Comparison of ENCODE assay signal across 8 cellular contexts in genomic region chr3:9914559-9915251, GRCh38. TPM values are rescaled to one million over a fixed set of nuclear protein-coding genes. Genes with fewer than 3 reads are reported as not detected.
DNase-seq lines count a peak whose midpoint lies in the region; ATAC-seq and TF ChIP-seq lines count a peak whose summit lies in the region.

No MANE protein-coding gene starts in this region.

- no peaks in the 10 kb centered on the region for H3K9me3 Mint-ChIP-seq in activated T-helper 17 cell treated with anti-CD3 and anti-CD28 coated beads, Interleukin-2, amount 50 U/mL, for 72 hours
- H3K9me3 Mint-ChIP-seq in memory B cell, result no peaks in the 10 kb centered on the region

- H3K4me3 ChIP-seq in cardiac muscle cell (peak overlapping the region; percentile 27), uterus (peak overlapping the region; percentile 58 to 85)

- H3K4me1 Mint-ChIP-seq in activated T-helper 17 cell treated with anti-CD3 and anti-CD28 coated beads, Interleukin-2, amount 50 U/mL, for 72 hours, result peaks cover 15% of the 10 kb centered on the region
- peaks cover 9% of the 10 kb centered on the region for H3K4me1 Mint-ChIP-seq in memory B cell

- H3K27ac Mint-ChIP-seq in activated T-helper 17 cell treated with anti-CD3 and anti-CD28 coated beads, Interleukin-2, amount 50 U/mL, for 72 hours, result no peak overlapping the region
- no peak overlapping the region for H3K27ac Mint-ChIP-seq in memory B cell

- TF ChIP-seq CTCF in cardiac muscle cell (IDR thresholded peaks at IDR 0.05; ENCODE audit: low read depth, low read length), result no peak
- TF ChIP-seq CTCF in uterus (IDR thresholded peaks at IDR 0.05), result no peak

- no peaks in the 10 kb centered on the region for H3K36me3 ChIP-seq in cardiac muscle cell
- no peaks in the 10 kb centered on the region for H3K36me3 ChIP-seq in uterus

- peaks cover 15% of the 10 kb centered on the region for H3K36me3 Mint-ChIP-seq in activated T-helper 17 cell treated with anti-CD3 and anti-CD28 coated beads, Interleukin-2, amount 50 U/mL, for 72 hours (ENCODE audit: low read depth)
- no peaks in the 10 kb centered on the region for H3K36me3 Mint-ChIP-seq in memory B cell

- H3K27ac ChIP-seq in cardiac muscle cell (peak overlapping the region; percentile 44), uterus (peak overlapping the region; percentile 90 to 93)

- TF ChIP-seq POLR2A in uterus (IDR thresholded peaks at IDR 0.05), result no peak

- ATAC-seq in activated T-helper 17 cell treated with anti-CD3 and anti-CD28 coated beads, Interleukin-2, amount 50 U/mL, for 72 hours (replicated peaks), result no peak
- ATAC-seq in memory B cell (ENCODE audit: low read depth) (peak; percentile 11), HG03139 (IDR thresholded peaks at IDR 0.05; ENCODE audit: unreplicated experiment) (no peak)

- no peak for DNase-seq in cardiac muscle cell (ENCODE audit: low read depth in 1 of 2, low spot score in 1 of 2)
- no peak for DNase-seq in cardiac septum (ENCODE audit: low spot score)
- DNase-seq in memory B cell (ENCODE audit: low spot score in 2 of 2), result no peak
- no peak for DNase-seq in uterus
- no peak for DNase-seq in hippocampal formation (lab: John Stamatoyannopoulos, UW)
- DNase-seq in GM03348 (ENCODE audit: low spot score), result no peak

- peak overlapping the region; percentile 26 for H3K4me3 Mint-ChIP-seq in activated T-helper 17 cell treated with anti-CD3 and anti-CD28 coated beads, Interleukin-2, amount 50 U/mL, for 72 hours
- peak overlapping the region; percentile 77 for H3K4me3 Mint-ChIP-seq in memory B cell

- peaks cover 19% of the 10 kb centered on the region for H3K4me1 ChIP-seq in cardiac muscle cell (ENCODE audit: low read depth)
- peaks cover 4 to 14% of the 10 kb centered on the region in 2 donors for H3K4me1 ChIP-seq in uterus

- H3K27me3 ChIP-seq in cardiac muscle cell (no peaks in the 10 kb centered on the region), uterus (no peaks in the 10 kb centered on the region)

- no peaks in the 10 kb centered on the region for H3K27me3 Mint-ChIP-seq in activated T-helper 17 cell treated with anti-CD3 and anti-CD28 coated beads, Interleukin-2, amount 50 U/mL, for 72 hours
- H3K27me3 Mint-ChIP-seq in memory B cell, result peaks cover 3% of the 10 kb centered on the region

- H3K9me3 ChIP-seq in cardiac muscle cell (ENCODE audit: low read depth) (no peaks in the 10 kb centered on the region), uterus (no peaks in the 10 kb centered on the region)

- intact Hi-C loops in cardiac septum (cut with DNase I), result loop anchor here (2.0 to 10.0 kb wide), 2 partner anchors 24 to 70 kb away; partner anchors contain the start of genes JAGN1 and RPUSD3
- intact Hi-C loops in uterus (cut with DNase I; ENCODE audit: low total_unique reads), result loop anchor here (10.0 kb wide), 1 partner anchor 50 kb away; no protein-coding TSS in a partner anchor

RNA-seq across cellular contexts. Expression of gene IL17RC, which starts 2.2 kb away (rescaled TPM):
- total RNA-seq in cardiac muscle cell (33.7 and 49.2 TPM in 2 replicates), cardiac septum (20.4 TPM), uterus (10 to 100 TPM in 3 of 4 donors, 1 to 10 TPM in 1; 9.7 to 63.7 (median 33.9) TPM)
- 59.8 and 61.2 TPM in 2 replicates for polyA plus RNA-seq in cardiac muscle cell
- 1 to 10 TPM; 1.2 to 3.5 TPM for total RNA-seq in activated T-helper 17 cell treated with anti-CD3 and anti-CD28 coated beads, Interleukin-2, amount 50 U/mL, for 72 hours

RNA-seq across cellular contexts. Expression of gene IL17RE, which starts 12.1 kb away (rescaled TPM):
- total RNA-seq in cardiac muscle cell, result 1.3 and 3.7 TPM in 2 replicates
- 0.89 and 1.2 TPM in 2 replicates for polyA plus RNA-seq in cardiac muscle cell
- total RNA-seq in cardiac septum, result 1.1 TPM
- 10 to 100 TPM in 1 of 2 donors, 1 to 10 TPM in 1; 5.9 to 20.1 TPM for total RNA-seq in activated T-helper 17 cell treated with anti-CD3 and anti-CD28 coated beads, Interleukin-2, amount 50 U/mL, for 72 hours
- 10 to 100 TPM in 1 of 4 donors, 1 to 10 TPM in 2, under 1 TPM in 1; 0.26 to 10.7 (median 5.0) TPM for total RNA-seq in uterus

RNA-seq across cellular contexts. Expression of gene CRELD1, which starts 18.9 kb away (rescaled TPM):
- total RNA-seq in cardiac muscle cell (151 and 178 TPM in 2 replicates), cardiac septum (60.1 TPM), uterus (10 to 100 TPM; 20.4 to 38.8 (median 29.1) TPM)
- 179 and 225 TPM in 2 replicates for polyA plus RNA-seq in cardiac muscle cell
- total RNA-seq in activated T-helper 17 cell treated with anti-CD3 and anti-CD28 coated beads, Interleukin-2, amount 50 U/mL, for 72 hours, result 10 to 100 TPM; 14.2 to 36.7 TPM

RNA-seq across cellular contexts. Expression of gene JAGN1, which starts 24.3 kb away (rescaled TPM):
- 42.0 and 58.0 TPM in 2 replicates for total RNA-seq in cardiac muscle cell
- 50.6 TPM in 2 replicates for polyA plus RNA-seq in cardiac muscle cell
- total RNA-seq in cardiac septum, result 17.3 TPM
- total RNA-seq in activated T-helper 17 cell treated with anti-CD3 and anti-CD28 coated beads, Interleukin-2, amount 50 U/mL, for 72 hours, result 10 to 100 TPM; 22.8 to 32.0 TPM
- total RNA-seq in uterus, result 10 to 100 TPM; 22.0 to 80.6 (median 35.8) TPM

RNA-seq across cellular contexts. Expression of gene CIDEC, which starts 34.7 kb away (rescaled TPM):
- total RNA-seq in cardiac muscle cell (not detected in 2 replicates), cardiac septum (1.9 TPM), uterus (1 to 10 TPM in 1 of 4 donors, under 1 TPM in 1, not detected in 2; 0.26 to 1.1 TPM)
- polyA plus RNA-seq in cardiac muscle cell, result 0.37 TPM in 1 of 2 replicates, not detected in the other
- under 1 TPM in 1 of 2 donors, not detected in 1; 0.42 TPM for total RNA-seq in activated T-helper 17 cell treated with anti-CD3 and anti-CD28 coated beads, Interleukin-2, amount 50 U/mL, for 72 hours
